In genomic region chr10:4241724-4242345, GRCh38 we compare ENCODE assay signal across 9 cellular contexts.
DNase-seq lines count a peak whose midpoint lies in the region; ATAC-seq and TF ChIP-seq lines count a peak whose summit lies in the region.
"Had no signal": no experiment of that assay in that cellular context is flagged by ENCODE, and none has a peak within 500 bp of the region (broad histone marks: within the 10 kb centered on the region; RNA-seq: fewer than 3 reads in every experiment).

No MANE protein-coding gene starts in this region.

- H2BK120ac ChIP-seq in H9 (ENCODE audit: low read depth, low read length, poor library complexity, severe bottlenecking): no peak overlapping the region

- peak overlapping the region in 2 of 3 experiments; percentile 33 to 69; a peak in 5 of 7 replicates for H3K27ac Mint-ChIP-seq in H9
- peak overlapping the region; percentile 77 for H3K27ac Mint-ChIP-seq in MCF 10A (ENCODE audit: low read depth, unreplicated experiment)
- H3K27ac Mint-ChIP-seq in CD4-positive, alpha-beta T cell: no peak overlapping the region

- H4K91ac ChIP-seq in H9 (ENCODE audit: insufficient read length, low read depth, low read length): no peak overlapping the region

- H3K9me3 ChIP-seq in H9 (ENCODE audit: control insufficient read depth, low read depth, low read length): no peaks in the 10 kb centered on the region
- no peaks in the 10 kb centered on the region for H3K9me3 ChIP-seq in skeletal muscle tissue (ENCODE audit: control insufficient read depth in 3 of 3, low read length in 3 of 3)
- no peaks in the 10 kb centered on the region for H3K9me3 ChIP-seq in CD4-positive, alpha-beta T cell (ENCODE audit: control insufficient read depth, low read length)
- H3K9me3 ChIP-seq in prostate gland: no peaks in the 10 kb centered on the region

- POLR2A ChIA-PET in MCF 10A (lab: Yijun Ruan, JAX): interaction anchor here (0.9 to 2.1 kb wide), 3 partner anchors 11 to 1940 kb away, joined by 3 to 9 read pairs (median 3); partner anchors contain the start of gene KLF6
- POLR2A ChIA-PET in CD4-positive, alpha-beta T cell (lab: Charles Lee): no interaction called here

- no peak overlapping the region for H3T11ph ChIP-seq in H9 (ENCODE audit: low read length)

- DNase-seq in H9: no peak
- DNase-seq in MCF 10A (ENCODE audit: unreplicated experiment): no peak
- DNase-seq in iris pigment epithelial cell (ENCODE audit: low read depth): peak; percentile 100
- no peak for DNase-seq in NCI-H1694 (lab: John Stamatoyannopoulos, UW)
- DNase-seq in CD4-positive, alpha-beta T cell: no peak
- DNase-seq in prostate gland (ENCODE audit: low spot score): no peak
- no peak for DNase-seq in GM19240 (ENCODE audit: insufficient read length, low spot score)
- DNase-seq: NCI-H1436 treated with DMSO at 0.1 percent for 48 hours had no signal

- no peaks in the 10 kb centered on the region for H3K79me1 ChIP-seq in H9 (ENCODE audit: insufficient read depth, low read depth, low read length, poor library complexity, severe bottlenecking)

- no peak for ATAC-seq in CD4-positive, alpha-beta T cell (ENCODE audit: poor library complexity)

- no peak overlapping the region for H3K23ac ChIP-seq in H9 (ENCODE audit: insufficient read length, low read depth, low read length)

- H3K4me1 ChIP-seq in H9 (ENCODE audit: insufficient read depth, low read length) (peaks cover 8% of the 10 kb centered on the region), skeletal muscle tissue (ENCODE audit: control insufficient read depth in 3 of 3, insufficient read depth in 3 of 3, low read length in 3 of 3) (peaks cover 6 to 25% (median 15%) of the 10 kb centered on the region in 3 donors), prostate gland (replicated peaks) (no peaks in the 10 kb centered on the region)

- H2BK5ac ChIP-seq in H9 (ENCODE audit: insufficient read length, low read length): no peak overlapping the region

- no peak overlapping the region for H4K8ac ChIP-seq in H9 (replicated peaks; ENCODE audit: insufficient read length, low read depth, low read length)

- H3K4me3 Mint-ChIP-seq in H9 (no peak overlapping the region; a peak in 1 of 5 replicates), MCF 10A (ENCODE audit: unreplicated experiment) (no peak overlapping the region)
- no peak overlapping the region for H3K4me3 Mint-ChIP-seq in CD4-positive, alpha-beta T cell

- H3K79me2 ChIP-seq in H9 (ENCODE audit: insufficient read depth, low read length): no peaks in the 10 kb centered on the region

- H3K4ac ChIP-seq in H9 (ENCODE audit: low read depth, low read length): no peak overlapping the region

- H3K36me3 Mint-ChIP-seq in H9 (ENCODE audit: insufficient read depth in 1 of 3, low read depth in 3 of 3): peaks cover 3 to 7% (median 4%) of the 10 kb centered on the region in 3 experiments; a peak in 5 of 7 replicates
- no peaks in the 10 kb centered on the region for H3K36me3 Mint-ChIP-seq in MCF 10A (ENCODE audit: insufficient read depth, unreplicated experiment)
- H3K36me3 Mint-ChIP-seq in CD4-positive, alpha-beta T cell (ENCODE audit: low read depth): no peaks in the 10 kb centered on the region

- no peaks in the 10 kb centered on the region for H4K20me1 ChIP-seq in H9 (ENCODE audit: control insufficient read depth, insufficient read depth, insufficient read length)

- H3K23me2 ChIP-seq in H9 (ENCODE audit: insufficient read length, low read depth, low read length, poor library complexity, severe bottlenecking): no peaks in the 10 kb centered on the region

- intact Hi-C loops in MCF 10A (cut with micrococcal nuclease) (loop anchor here (5.0 kb wide), 1 partner anchor 390 kb away; no protein-coding TSS in a partner anchor), prostate gland (cut with DNase I) (loop anchor here (5.0 kb wide), 1 partner anchor 40 kb away; no protein-coding TSS in a partner anchor)
- intact Hi-C loops in CD4-positive, alpha-beta T cell (cut with DNase I, micrococcal nuclease): no loop called here

- H3K9ac ChIP-seq in H9 (ENCODE audit: extremely low read depth, insufficient read length, low read length): no peak overlapping the region
- H3K9ac ChIP-seq in skeletal muscle tissue (ENCODE audit: low read depth in 1 of 3, low read length in 3 of 3): peak overlapping the region; percentile 48 to 76 (median 64)

- no peak overlapping the region for H3K56ac ChIP-seq in H9 (ENCODE audit: insufficient read length, low read depth, low read length)

- no peak overlapping the region for H2AK5ac ChIP-seq in H9 (ENCODE audit: insufficient read length, low read length)

- no peaks in the 10 kb centered on the region for H3K36me3 ChIP-seq in skeletal muscle tissue (ENCODE audit: control insufficient read depth in 3 of 3, insufficient read depth in 3 of 3, low read length in 3 of 3)
- H3K36me3 ChIP-seq in prostate gland: no peaks in the 10 kb centered on the region

- no peak overlapping the region for H2BK20ac ChIP-seq in H9 (ENCODE audit: low read depth, low read length, poor library complexity, severe bottlenecking)

- H4K5ac ChIP-seq in H9 (ENCODE audit: insufficient read length, low read depth, low read length): no peak overlapping the region

- peak overlapping the region; percentile 32 to 67 (median 52) for H3K4me3 ChIP-seq in skeletal muscle tissue (ENCODE audit: low read length in 3 of 3)
- H3K4me3 ChIP-seq in prostate gland: no peak overlapping the region

- H2BK12ac ChIP-seq in H9 (ENCODE audit: insufficient read length, low read depth, low read length): no peak overlapping the region

- H3K9me3 Mint-ChIP-seq in H9 (peaks cover 5 to 8% of the 10 kb centered on the region in 2 experiments), MCF 10A (ENCODE audit: unreplicated experiment) (peaks cover 10% of the 10 kb centered on the region)
- H3K9me3 Mint-ChIP-seq in CD4-positive, alpha-beta T cell: peaks cover 5% of the 10 kb centered on the region

- no peak overlapping the region for H3K18ac ChIP-seq in H9 (ENCODE audit: insufficient read length, low read depth, low read length)

- CTCF ChIA-PET in MCF 10A (lab: Yijun Ruan, JAX): no interaction called here
- CTCF ChIA-PET in CD4-positive, alpha-beta T cell (lab: Charles Lee): no interaction called here

- TF ChIP-seq POLR2A in prostate gland (IDR thresholded peaks at IDR 0.05): no peak

- H3K4me2 ChIP-seq in H9 (ENCODE audit: insufficient read depth, insufficient read length, low read length): no peak overlapping the region

- H3K27ac ChIP-seq in H9 (ENCODE audit: insufficient read length, low read depth, low read length): no peak overlapping the region
- peak overlapping the region; percentile 85 for H3K27ac ChIP-seq in skeletal muscle tissue (ENCODE audit: low read depth, low read length)
- H3K27ac ChIP-seq in CD4-positive, alpha-beta T cell (ENCODE audit: low read depth, low read length): no peak overlapping the region
- H3K27ac ChIP-seq in prostate gland: no peak overlapping the region

- TF ChIP-seq CTCF in H9 (conservative IDR thresholded peaks at IDR 0.05): no peak
- no peak for TF ChIP-seq CTCF in MCF 10A (IDR thresholded peaks at IDR 0.05; ENCODE audit: unreplicated experiment)
- no peak for TF ChIP-seq CTCF in CD4-positive, alpha-beta T cell (IDR thresholded peaks at IDR 0.05)
- no peak for TF ChIP-seq CTCF in prostate gland (IDR thresholded peaks at IDR 0.05)

- H3K14ac ChIP-seq in H9 (ENCODE audit: insufficient read depth, low read length): no peak overlapping the region

- no peaks in the 10 kb centered on the region for H3K27me3 ChIP-seq in H9 (ENCODE audit: insufficient read depth, low read length)
- no peaks in the 10 kb centered on the region for H3K27me3 ChIP-seq in skeletal muscle tissue (ENCODE audit: control insufficient read depth in 3 of 3, insufficient read depth in 3 of 3, low read length in 3 of 3)
- H3K27me3 ChIP-seq in CD4-positive, alpha-beta T cell (ENCODE audit: control insufficient read depth, insufficient read depth, low read length): no peaks in the 10 kb centered on the region
- H3K27me3 ChIP-seq in prostate gland (replicated peaks; ENCODE audit: insufficient read depth): no peaks in the 10 kb centered on the region

- BruUV-seq in MCF 10A (replicated peaks; lab: Mats Ljungman, UMichigan): no TSS peak

- WGBS in H9 (ENCODE audit: extremely low coverage, insufficient read length, low lambda C conversion rate): no CpG with 5 or more reads among the region's 7 CpGs
- WGBS in prostate gland: 28% methylated on average over 7 of the region's 7 CpGs

- no peak overlapping the region for H2BK15ac ChIP-seq in H9 (ENCODE audit: low read depth, low read length)

- H3K27me3 Mint-ChIP-seq in H9 (ENCODE audit: low read depth) (peaks cover 2% of the 10 kb centered on the region; the same call in 1 of the 2 replicates), MCF 10A (ENCODE audit: insufficient read depth, unreplicated experiment) (no peaks in the 10 kb centered on the region)
- H3K27me3 Mint-ChIP-seq in CD4-positive, alpha-beta T cell: no peaks in the 10 kb centered on the region

- H3K4me1 Mint-ChIP-seq in H9 (peaks cover 25 to 26% of the 10 kb centered on the region in 2 experiments), MCF 10A (ENCODE audit: insufficient read depth, unreplicated experiment) (peaks cover 43% of the 10 kb centered on the region)
- H3K4me1 Mint-ChIP-seq in CD4-positive, alpha-beta T cell (ENCODE audit: low read depth): peaks cover 11% of the 10 kb centered on the region

- H2AFZ ChIP-seq in H9 (ENCODE audit: low read length): no peak overlapping the region

Comparison
In these comparisons a context has a peak if more than half of its experiments do, and no peak if none do; other contexts are left out.
1. H3K4me3 ChIP-seq: peak in skeletal muscle tissue (3 of 3); none in prostate gland (0 of 2).
2. intact Hi-C loops: an anchor here in MCF 10A (5.0 kb wide) and prostate gland (5.0 kb wide); none called in CD4-positive, alpha-beta T cell.